8 cellular contexts compared by ENCODE assay signal in the genomic region with DNA sequence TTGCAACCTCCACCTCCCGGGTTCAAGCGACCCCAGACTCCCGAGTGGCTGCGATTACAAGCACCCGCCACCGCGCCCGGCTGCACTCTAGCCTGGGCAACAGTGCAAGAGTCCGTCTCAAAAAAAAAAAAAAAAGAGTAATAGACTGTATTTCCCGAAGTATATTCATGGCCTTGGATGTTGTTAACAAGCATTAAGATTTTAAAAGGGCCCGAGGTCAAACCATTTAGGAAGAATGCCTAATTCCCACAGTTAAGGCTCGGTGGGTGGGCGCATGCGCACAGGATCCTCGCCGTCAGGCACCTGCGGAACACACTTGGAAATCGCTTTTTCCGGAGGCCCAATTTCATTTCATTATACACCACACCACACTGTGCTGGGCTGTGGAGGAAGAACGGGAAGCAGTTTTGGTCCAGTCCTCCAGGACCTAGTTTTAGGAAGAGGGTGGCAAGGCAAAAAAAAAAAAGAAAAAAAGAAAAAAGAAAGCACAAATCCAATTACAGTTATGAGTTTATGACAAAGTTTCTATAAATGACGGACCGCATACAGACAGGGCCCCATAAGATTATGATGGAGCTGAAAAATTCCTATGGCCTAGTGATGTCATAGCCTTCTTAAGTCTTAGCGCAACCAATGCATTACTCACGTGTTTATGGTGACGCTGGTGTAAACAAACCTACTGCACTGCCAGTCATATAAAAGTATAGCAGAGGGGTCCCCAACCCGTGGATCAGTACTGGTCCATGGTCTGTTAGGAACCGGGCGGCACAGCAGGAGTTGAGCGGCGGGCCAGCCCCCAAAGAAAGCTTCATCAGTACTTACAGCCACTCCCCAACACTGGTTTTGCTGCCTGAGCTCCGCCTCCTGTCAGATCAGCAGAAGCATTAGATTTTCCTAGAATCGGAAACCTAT. TPM values are rescaled to one million over a fixed set of nuclear protein-coding genes. Genes with fewer than 3 reads are reported as not detected.
DNase-seq lines count a peak whose midpoint lies in the region; ATAC-seq and TF ChIP-seq lines count a peak whose summit lies in the region.

No MANE protein-coding gene starts in this region.

- ATAC-seq in GM21619 (IDR thresholded peaks at IDR 0.05; ENCODE audit: unreplicated experiment), result peak; percentile 53
- ATAC-seq in thoracic aorta (ENCODE audit: insufficient number of reproducible peaks, low FRiP score, low read depth), result no peak
- no peak for ATAC-seq in HG03025 (IDR thresholded peaks at IDR 0.05; ENCODE audit: low FRiP score, unreplicated experiment)

- no peaks in the 10 kb centered on the region for H3K36me3 Mint-ChIP-seq in mesothelial cell of epicardium

- peak overlapping the region; percentile 72 for H3K4me3 Mint-ChIP-seq in mesothelial cell of epicardium

- peaks cover 29% of the 10 kb centered on the region for H3K27me3 Mint-ChIP-seq in mesothelial cell of epicardium (ENCODE audit: low read depth)

- H3K36me3 ChIP-seq in BE2C, result no peaks in the 10 kb centered on the region
- H3K36me3 ChIP-seq in thoracic aorta, result no peaks in the 10 kb centered on the region

- peaks cover 9% of the 10 kb centered on the region for H3K4me1 Mint-ChIP-seq in mesothelial cell of epicardium

- H3K9me3 ChIP-seq in BE2C, result no peaks in the 10 kb centered on the region
- no peaks in the 10 kb centered on the region for H3K9me3 ChIP-seq in thoracic aorta

- H3K27ac ChIP-seq in thoracic aorta, result no peak overlapping the region

- DNase-seq in BE2C (peak; percentile 63), mesothelial cell of epicardium (ENCODE audit: low spot score in 2 of 2, unreplicated experiment in 2 of 2) (no peak), thoracic aorta (ENCODE audit: low spot score) (no peak), cerebellar nuclear complex (lab: John Stamatoyannopoulos, UW) (no peak)
- peak; percentile 25 for DNase-seq in effector CD8-positive, alpha-beta T cell (lab: John Stamatoyannopoulos, UW)

- no peak for TF ChIP-seq CTCF in BE2C (IDR thresholded peaks at IDR 0.05; ENCODE audit: low read depth, low read length)
- TF ChIP-seq CTCF in WI38 (IDR thresholded peaks at IDR 0.05; ENCODE audit: low read depth, low read length), result no peak
- TF ChIP-seq CTCF in mesothelial cell of epicardium (IDR thresholded peaks at IDR 0.05; ENCODE audit: unreplicated experiment), result no peak
- no peak for TF ChIP-seq CTCF in thoracic aorta (IDR thresholded peaks at IDR 0.05)

- H3K27ac Mint-ChIP-seq in mesothelial cell of epicardium, result no peak overlapping the region

- H3K9me3 Mint-ChIP-seq in mesothelial cell of epicardium, result no peaks in the 10 kb centered on the region

- no peaks in the 10 kb centered on the region for H3K27me3 ChIP-seq in BE2C
- no peaks in the 10 kb centered on the region for H3K27me3 ChIP-seq in thoracic aorta (replicated peaks; ENCODE audit: insufficient read depth)

- H3K4me1 ChIP-seq in BE2C, result no peaks in the 10 kb centered on the region
- peaks cover 3 to 5% of the 10 kb centered on the region in 2 donors for H3K4me1 ChIP-seq in thoracic aorta (ENCODE audit: control insufficient read depth in 1 of 2, low read depth in 2 of 2)

- peak overlapping the region; percentile 66 for H3K4me3 ChIP-seq in BE2C (ENCODE audit: low read depth, low read length)
- peak overlapping the region; percentile 50 for H3K4me3 ChIP-seq in WI38 (ENCODE audit: low read depth, low read length)
- H3K4me3 ChIP-seq in thoracic aorta, result peak overlapping the region; percentile 75

RNA-seq across cellular contexts. Expression of gene H3-3A, which starts 38.2 kb away (rescaled TPM):
- 794 TPM for polyA plus RNA-seq in BE2C (2012; ENCODE audit: insufficient read depth, insufficient read length, low read depth)
- total RNA-seq in mesothelial cell of epicardium (796 to 806 TPM (median 800 TPM) in 3 replicates), thoracic aorta (100 to 1,000 TPM; 226 to 258 TPM)

Comparison
In these comparisons a context has a peak if more than half of its experiments do, and no peak if none do; other contexts are left out.
1. DNase-seq: peak in BE2C (single experiment) and effector CD8-positive, alpha-beta T cell (single experiment); none in mesothelial cell of epicardium (0 of 2), thoracic aorta (single experiment) and cerebellar nuclear complex (0 of 2).
2. Peak in every context shown above with its lines, with median percentiles within 50 percentile points of each other: H3K4me3 ChIP-seq.